ENCODE assay signal across 17 cellular contexts in the genomic region with DNA sequence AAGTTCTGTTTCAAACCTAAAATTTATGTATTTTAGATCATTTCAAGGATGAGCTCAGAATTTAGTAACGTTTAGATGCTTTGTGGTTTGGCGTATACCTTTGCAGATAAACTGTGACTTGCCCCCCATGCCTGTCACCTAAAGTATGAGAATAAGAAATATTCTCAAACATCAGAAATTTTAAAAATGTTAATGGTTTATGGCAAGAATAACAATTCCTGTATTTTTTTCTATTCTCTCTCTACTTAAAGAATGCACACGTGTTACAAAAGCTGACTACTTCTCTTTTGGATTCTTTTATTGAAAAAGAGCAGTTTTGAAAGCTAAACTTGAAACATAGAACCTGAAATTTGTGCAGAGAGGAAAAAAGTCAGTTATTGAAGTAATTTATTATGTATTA. TPM values are rescaled to one million over a fixed set of nuclear protein-coding genes. Genes with fewer than 3 reads are reported as not detected.
DNase-seq lines count a peak whose midpoint lies in the region; ATAC-seq and TF ChIP-seq lines count a peak whose summit lies in the region.
"Had no signal": no experiment of that assay in that cellular context is flagged by ENCODE, and none has a peak within 500 bp of the region (broad histone marks: within the 10 kb centered on the region; RNA-seq: fewer than 3 reads in every experiment).

No MANE protein-coding gene starts in this region.

- peak overlapping the region; percentile 60 for H3K4me2 ChIP-seq in Karpas-422 (ENCODE audit: low read depth, low read length, poor library complexity, severe bottlenecking)
- H3K4me2 ChIP-seq: neural progenitor cell had no signal

- ATAC-seq in lower lobe of right lung, result no peak
- ATAC-seq in GM19035 (IDR thresholded peaks at IDR 0.05; ENCODE audit: unreplicated experiment), result no peak
- no peak for ATAC-seq in activated CD8-positive, alpha-beta T cell treated with anti-CD3 and anti-CD28 coated beads, Interleukin-2, amount 10 ng/mL, durations not matched to agents 7 days and 5 days
- no peak for ATAC-seq in T-cell (replicated peaks in 1 of 4)
- ATAC-seq: sciatic nerve had no signal

- H3K79me2 ChIP-seq in Karpas-422 (ENCODE audit: low read length), result peaks cover 81% of the 10 kb centered on the region

- peaks cover 39% of the 10 kb centered on the region for H3K4me1 ChIP-seq in Karpas-422 (ENCODE audit: low read length)
- peaks cover 11% of the 10 kb centered on the region for H3K4me1 ChIP-seq in lower lobe of right lung
- peaks cover 55% of the 10 kb centered on the region for H3K4me1 ChIP-seq in suprapubic skin

- TF ChIP-seq POLR2A in suprapubic skin (IDR thresholded peaks at IDR 0.05), result no peak

- 60% methylated on average over 3 of the region's 3 CpGs for WGBS in suprapubic skin

- DNase-seq in Karpas-422 (no peak), lower lobe of right lung (no peak), suprapubic skin (ENCODE audit: low spot score in 2 of 2) (no peak), NCI-H524 treated with DMSO at 0.1 percent for 48 hours (lab: John Stamatoyannopoulos, UW) (no peak), T-cell (no peak)
- DNase-seq in activated CD8-positive, alpha-beta T cell treated with anti-CD3 and anti-CD28 coated beads, Interleukin-2, amount 10 ng/mL, durations not matched to agents 7 days and 5 days, result no peak
- DNase-seq: activated gamma-delta T cell; NCI-H748 treated with DMSO at 0.1 percent for 48 hours; RPMI8226; stimulated activated CD4-positive, alpha-beta T cell treated with anti-CD3 and anti-CD28 coated beads, Interleukin-4, amount 100 ng/mL, for 24 hours had no signal

- peaks cover 9% of the 10 kb centered on the region for H4K20me1 ChIP-seq in Karpas-422 (ENCODE audit: insufficient read depth, low read depth, low read length)

- CTCF ChIA-PET in activated CD8-positive, alpha-beta T cell treated with anti-CD3 and anti-CD28 coated beads, Interleukin-2, amount 10 ng/mL, durations not matched to agents 7 days and 5 days (lab: Charles Lee), result interaction anchor here (2.4 kb wide), 1 partner anchor 35 kb away, joined by 8 read pairs; no protein-coding TSS in a partner anchor
- CTCF ChIA-PET in T-cell (lab: Charles Lee), result interaction anchor here in 1 of 2 donors (1.2 kb wide), 2 partner anchors 9 to 36 kb away, joined by 3 to 5 read pairs; no protein-coding TSS in a partner anchor

- TF ChIP-seq EP300 in suprapubic skin (IDR thresholded peaks at IDR 0.05), result no peak

- POLR2A ChIA-PET in activated CD8-positive, alpha-beta T cell treated with anti-CD3 and anti-CD28 coated beads, Interleukin-2, amount 10 ng/mL, durations not matched to agents 7 days and 5 days (lab: Charles Lee), result no interaction called here
- POLR2A ChIA-PET in T-cell (lab: Charles Lee), result interaction anchor here in 1 of 2 donors (1.2 kb wide), 1 partner anchor 9 kb away, joined by 5 read pairs; no protein-coding TSS in a partner anchor

- TF ChIP-seq CTCF in brain (conservative IDR thresholded peaks at IDR 0.05), result no peak
- TF ChIP-seq CTCF in lower lobe of right lung (IDR thresholded peaks at IDR 0.05), result no peak
- TF ChIP-seq CTCF in suprapubic skin (IDR thresholded peaks at IDR 0.05), result no peak

- H3K27ac Mint-ChIP-seq in brain (peak overlapping the region in 4 of 5 experiments; percentile 77 to 100 (median 99)), T-cell (no peak overlapping the region)
- no peak overlapping the region for H3K27ac Mint-ChIP-seq in activated CD8-positive, alpha-beta T cell treated with anti-CD3 and anti-CD28 coated beads, Interleukin-2, amount 10 ng/mL, durations not matched to agents 7 days and 5 days
- H3K27ac Mint-ChIP-seq: B cell; neural progenitor cell; T-helper 1 cell treated with Interleukin-12 subunit alpha and Interleukin-12 subunit beta and Interleukin-4 antibody, amounts not matched to agents 30 μg/mL and 1 μg/mL, for 36 hours had no signal

- H3K9me3 ChIP-seq in Karpas-422 (ENCODE audit: low read length) (no peaks in the 10 kb centered on the region), lower lobe of right lung (no peaks in the 10 kb centered on the region), suprapubic skin (no peaks in the 10 kb centered on the region)

- H3K9ac ChIP-seq in Karpas-422 (ENCODE audit: low read length), result no peak overlapping the region
- H3K9ac ChIP-seq: neural progenitor cell had no signal

- H3K27me3 Mint-ChIP-seq in brain (peaks cover 27% of the 10 kb centered on the region), T-cell (peaks cover 0 to 7% of the 10 kb centered on the region in 2 donors)
- peaks cover 38% of the 10 kb centered on the region for H3K27me3 Mint-ChIP-seq in activated CD8-positive, alpha-beta T cell treated with anti-CD3 and anti-CD28 coated beads, Interleukin-2, amount 10 ng/mL, durations not matched to agents 7 days and 5 days (ENCODE audit: low read depth)

- no peaks in the 10 kb centered on the region for H3K9me2 ChIP-seq in Karpas-422 (replicated peaks; ENCODE audit: insufficient read depth, low read length)

- H3K27me3 ChIP-seq in Karpas-422 (ENCODE audit: low read length), result no peaks in the 10 kb centered on the region
- no peaks in the 10 kb centered on the region for H3K27me3 ChIP-seq in lower lobe of right lung (ENCODE audit: low read depth)
- H3K27me3 ChIP-seq in suprapubic skin, result no peaks in the 10 kb centered on the region

- H3K36me3 ChIP-seq in Karpas-422 (ENCODE audit: insufficient read depth, low read length) (peaks cover 22% of the 10 kb centered on the region; the same call in 1 of the 2 replicates), lower lobe of right lung (peaks cover 9% of the 10 kb centered on the region), suprapubic skin (peaks cover 7% of the 10 kb centered on the region)
- H3K36me3 ChIP-seq: neural progenitor cell had no signal

- intact Hi-C loops in lower lobe of right lung (cut with DNase I), result no loop called here

- H3K27ac ChIP-seq in Karpas-422 (ENCODE audit: low read length), result no peak overlapping the region
- peak overlapping the region; percentile 52 for H3K27ac ChIP-seq in lower lobe of right lung
- H3K27ac ChIP-seq in suprapubic skin, result peak overlapping the region; percentile 94
- H3K27ac ChIP-seq: neural progenitor cell had no signal

- H3K4me1 Mint-ChIP-seq in brain (peaks cover 78% of the 10 kb centered on the region), T-cell (peaks cover 14 to 15% (median 15%) of the 10 kb centered on the region in 3 donors)
- H3K4me1 Mint-ChIP-seq in activated CD8-positive, alpha-beta T cell treated with anti-CD3 and anti-CD28 coated beads, Interleukin-2, amount 10 ng/mL, durations not matched to agents 7 days and 5 days (ENCODE audit: low read depth), result peaks cover 9% of the 10 kb centered on the region

- H3K4me3 ChIP-seq in Karpas-422 (ENCODE audit: low read length), result no peak overlapping the region
- peak overlapping the region; percentile 83 for H3K4me3 ChIP-seq in lower lobe of right lung
- peak overlapping the region; percentile 74 for H3K4me3 ChIP-seq in suprapubic skin
- H3K4me3 ChIP-seq: lung, neural progenitor cell had no signal

- H2AFZ ChIP-seq in Karpas-422 (ENCODE audit: low read length), result no peak overlapping the region
- H2AFZ ChIP-seq: neural progenitor cell had no signal

- H3K36me3 Mint-ChIP-seq in brain (peaks cover 29% of the 10 kb centered on the region), T-cell (peaks cover 4% of the 10 kb centered on the region)
- no peaks in the 10 kb centered on the region for H3K36me3 Mint-ChIP-seq in activated CD8-positive, alpha-beta T cell treated with anti-CD3 and anti-CD28 coated beads, Interleukin-2, amount 10 ng/mL, durations not matched to agents 7 days and 5 days (ENCODE audit: low read depth)

- peak overlapping the region; percentile 63 to 97 (median 79) for H3K4me3 Mint-ChIP-seq in brain
- no peak overlapping the region for H3K4me3 Mint-ChIP-seq in activated CD8-positive, alpha-beta T cell treated with anti-CD3 and anti-CD28 coated beads, Interleukin-2, amount 10 ng/mL, durations not matched to agents 7 days and 5 days
- H3K4me3 Mint-ChIP-seq in T-cell, result no peak overlapping the region
- H3K4me3 Mint-ChIP-seq: B cell; T-helper 1 cell treated with Interleukin-12 subunit alpha and Interleukin-12 subunit beta and Interleukin-4 antibody, amounts not matched to agents 30 μg/mL and 1 μg/mL, for 36 hours had no signal

- peaks cover 0 to 5% (median 0%) of the 10 kb centered on the region in 5 experiments for H3K9me3 Mint-ChIP-seq in brain
- H3K9me3 Mint-ChIP-seq in activated CD8-positive, alpha-beta T cell treated with anti-CD3 and anti-CD28 coated beads, Interleukin-2, amount 10 ng/mL, durations not matched to agents 7 days and 5 days (ENCODE audit: insufficient read depth), result no peaks in the 10 kb centered on the region
- H3K9me3 Mint-ChIP-seq in T-cell, result no peaks in the 10 kb centered on the region
- H3K9me3 Mint-ChIP-seq: T-helper 1 cell treated with Interleukin-12 subunit alpha and Interleukin-12 subunit beta and Interleukin-4 antibody, amounts not matched to agents 30 μg/mL and 1 μg/mL, for 36 hours had no signal

RNA-seq across cellular contexts. Expression of a gene that starts 3.9 kb away (rescaled TPM):
- total RNA-seq in Karpas-422 (2014; rRNA removed; shearing (Covaris generic); ENCODE audit: low replicate concordance), result 15.8 and 38.3 TPM in 2 replicates
- polyA plus RNA-seq in brain (ENCODE audit: insufficient read depth, low read depth, low replicate concordance), result 4.1 TPM
- 70.0 TPM for total RNA-seq in lower lobe of right lung
- 10 to 100 TPM; 30.1 to 54.2 (median 48.2) TPM for total RNA-seq in suprapubic skin
- total RNA-seq in activated CD8-positive, alpha-beta T cell treated with anti-CD3 and anti-CD28 coated beads, Interleukin-2, amount 10 ng/mL, durations not matched to agents 7 days and 5 days, result under 1 TPM; 0.66 to 0.78 TPM
- 10 to 100 TPM in 1 of 5 donors, 1 to 10 TPM in 4; 5.1 to 10.1 (median 7.1) TPM for total RNA-seq in T-cell

Comparison
In these comparisons a context has a peak if more than half of its experiments do, and no peak if none do; other contexts are left out.
1. H3K27ac Mint-ChIP-seq: peak in brain (4 of 5); none in activated CD8-positive, alpha-beta T cell treated with anti-CD3 and anti-CD28 coated beads, Interleukin-2, amount 10 ng/mL, durations not matched to agents 7 days and 5 days (single experiment) and T-cell (0 of 2).
2. H3K4me3 Mint-ChIP-seq: peak in brain (5 of 5); none in activated CD8-positive, alpha-beta T cell treated with anti-CD3 and anti-CD28 coated beads, Interleukin-2, amount 10 ng/mL, durations not matched to agents 7 days and 5 days (single experiment) and T-cell (0 of 3).